8 cellular contexts compared by ENCODE assay signal in genomic region chr1:16905856-16906702, GRCh38. TPM values are rescaled to one million over a fixed set of nuclear protein-coding genes. Genes with fewer than 3 reads are reported as not detected.
DNase-seq lines count a peak whose midpoint lies in the region; ATAC-seq and TF ChIP-seq lines count a peak whose summit lies in the region.

No MANE protein-coding gene starts in this region.

- H3K9me3 Mint-ChIP-seq in activated B cell treated with CpG ODN at 0.5 μM for 24 hours = peaks cover 3% of the 10 kb centered on the region

- ATAC-seq in activated B cell treated with CpG ODN at 0.5 μM for 24 hours (ENCODE audit: low read depth) = no peak
- ATAC-seq in lung (ENCODE audit: insufficient read depth, low FRiP score) = no peak
- no peak for ATAC-seq in upper lobe of right lung

- H3K27ac Mint-ChIP-seq in activated B cell treated with CpG ODN at 0.5 μM for 24 hours = peak overlapping the region; percentile 35

- CTCF ChIA-PET in activated B cell treated with CpG ODN at 0.5 μM for 24 hours (lab: Charles Lee) = interaction anchor here (1.4 kb wide), 1 partner anchor 55 kb away, joined by 3 read pairs; no protein-coding TSS in a partner anchor

- H3K9me3 ChIP-seq in left ventricle myocardium inferior (replicated peaks) (peaks cover 16% of the 10 kb centered on the region), lung (ENCODE audit: control insufficient read depth in 2 of 2, insufficient read depth in 1 of 2, low read length in 1 of 2) (no peaks in the 10 kb centered on the region), upper lobe of right lung (no peaks in the 10 kb centered on the region)

- H3K27me3 Mint-ChIP-seq in activated B cell treated with CpG ODN at 0.5 μM for 24 hours = no peaks in the 10 kb centered on the region

- no peak overlapping the region for H3K4me3 Mint-ChIP-seq in activated B cell treated with CpG ODN at 0.5 μM for 24 hours

- H3K27me3 ChIP-seq in left ventricle myocardium inferior (ENCODE audit: low read depth) = no peaks in the 10 kb centered on the region
- no peaks in the 10 kb centered on the region for H3K27me3 ChIP-seq in lung (ENCODE audit: control insufficient read depth, insufficient read depth)
- H3K27me3 ChIP-seq in upper lobe of right lung = no peaks in the 10 kb centered on the region

- H3K27ac ChIP-seq in left ventricle myocardium inferior (replicated peaks) (peak overlapping the region; percentile 97), lung (ENCODE audit: low read depth in 1 of 2, low read length in 1 of 2) (peak overlapping the region; percentile 83 to 95), upper lobe of right lung (peak overlapping the region; percentile 100)

- intact Hi-C loops in left ventricle myocardium inferior (cut with micrococcal nuclease) (no loop called here), cardiac septum (cut with DNase I) (no loop called here), activated B cell treated with CpG ODN at 0.5 μM for 24 hours (cut with micrococcal nuclease) (loop anchor here (1.0 to 2.0 kb wide), 2 partner anchors 7 to 393 kb away; no protein-coding TSS in a partner anchor), upper lobe of right lung (cut with DNase I) (no loop called here)

- H3K4me3 ChIP-seq in left ventricle myocardium inferior = no peak overlapping the region
- H3K4me3 ChIP-seq in lung = no peak overlapping the region
- H3K4me3 ChIP-seq in upper lobe of right lung = no peak overlapping the region

- DNase-seq in left ventricle myocardium inferior (no peak), cardiac septum (ENCODE audit: low spot score) (no peak), activated B cell treated with CpG ODN at 0.5 μM for 24 hours (no peak), lung (ENCODE audit: low spot score) (no peak), upper lobe of right lung (no peak), HuH-7.5 (ENCODE audit: low spot score) (no peak), EL (no peak), T-helper 9 cell (no peak)

- WGBS in lung, 2 donors = 83 to 85% methylated on average over 11 of the region's 11 CpGs

- TF ChIP-seq CTCF in left ventricle myocardium inferior (IDR thresholded peaks at IDR 0.05; ENCODE audit: borderline replicate concordance) (no peak), activated B cell treated with CpG ODN at 0.5 μM for 24 hours (IDR thresholded peaks at IDR 0.05) (no peak), lung (IDR thresholded peaks at IDR 0.05; ENCODE audit: control extremely low read depth, extremely low read depth) (no peak), upper lobe of right lung (IDR thresholded peaks at IDR 0.05) (no peak)

- no peaks in the 10 kb centered on the region for H3K36me3 ChIP-seq in left ventricle myocardium inferior
- no peaks in the 10 kb centered on the region for H3K36me3 ChIP-seq in lung (ENCODE audit: control insufficient read depth in 2 of 2, insufficient read depth in 2 of 2, low read length in 2 of 2)
- H3K36me3 ChIP-seq in upper lobe of right lung = no peaks in the 10 kb centered on the region

- POLR2A ChIA-PET in activated B cell treated with CpG ODN at 0.5 μM for 24 hours (lab: Charles Lee) = interaction anchor here (1.1 to 4.0 kb wide), 11 partner anchors 8 to 1381 kb away, joined by 5 to 62 read pairs (median 14); partner anchors contain the start of genes CROCC, NBPF1, RNU1-1 and RNU1-2

- peaks cover 36% of the 10 kb centered on the region for H3K4me1 Mint-ChIP-seq in activated B cell treated with CpG ODN at 0.5 μM for 24 hours

- H3K36me3 Mint-ChIP-seq in activated B cell treated with CpG ODN at 0.5 μM for 24 hours (ENCODE audit: low read depth) = no peaks in the 10 kb centered on the region

- H3K4me1 ChIP-seq in left ventricle myocardium inferior (peaks cover 13% of the 10 kb centered on the region), lung (ENCODE audit: control insufficient read depth in 2 of 2, insufficient read depth in 2 of 2, low read length in 2 of 2) (no peaks in the 10 kb centered on the region), upper lobe of right lung (peaks cover 4% of the 10 kb centered on the region)

RNA-seq across cellular contexts. Expression of gene RNU1-2, which starts 10.3 kb away (rescaled TPM):
- total RNA-seq in left ventricle myocardium inferior (6,072 TPM), cardiac septum (6,195 TPM), activated B cell treated with CpG ODN at 0.5 μM for 24 hours (3,526 and 4,195 TPM in 2 replicates), lung (1,000 to 10,000 TPM in 1 of 2 donors, under 1 TPM in 1; under 0.01 to 3,134 TPM), upper lobe of right lung (6,622 TPM)
- not detected for polyA plus RNA-seq in lung

RNA-seq across cellular contexts. Expression of gene CROCC, which starts 15.7 kb away (rescaled TPM):
- total RNA-seq in left ventricle myocardium inferior = 8.9 TPM
- 7.4 TPM for total RNA-seq in cardiac septum
- total RNA-seq in activated B cell treated with CpG ODN at 0.5 μM for 24 hours = 30.2 and 30.4 TPM in 2 replicates
- total RNA-seq in lung = 10 to 100 TPM; 31.5 to 42.2 TPM
- polyA plus RNA-seq in lung = 10 to 100 TPM; 14.9 to 25.4 TPM
- 20.9 TPM for total RNA-seq in upper lobe of right lung
